ENCODE assay signal across 11 cellular contexts in the genomic region with DNA sequence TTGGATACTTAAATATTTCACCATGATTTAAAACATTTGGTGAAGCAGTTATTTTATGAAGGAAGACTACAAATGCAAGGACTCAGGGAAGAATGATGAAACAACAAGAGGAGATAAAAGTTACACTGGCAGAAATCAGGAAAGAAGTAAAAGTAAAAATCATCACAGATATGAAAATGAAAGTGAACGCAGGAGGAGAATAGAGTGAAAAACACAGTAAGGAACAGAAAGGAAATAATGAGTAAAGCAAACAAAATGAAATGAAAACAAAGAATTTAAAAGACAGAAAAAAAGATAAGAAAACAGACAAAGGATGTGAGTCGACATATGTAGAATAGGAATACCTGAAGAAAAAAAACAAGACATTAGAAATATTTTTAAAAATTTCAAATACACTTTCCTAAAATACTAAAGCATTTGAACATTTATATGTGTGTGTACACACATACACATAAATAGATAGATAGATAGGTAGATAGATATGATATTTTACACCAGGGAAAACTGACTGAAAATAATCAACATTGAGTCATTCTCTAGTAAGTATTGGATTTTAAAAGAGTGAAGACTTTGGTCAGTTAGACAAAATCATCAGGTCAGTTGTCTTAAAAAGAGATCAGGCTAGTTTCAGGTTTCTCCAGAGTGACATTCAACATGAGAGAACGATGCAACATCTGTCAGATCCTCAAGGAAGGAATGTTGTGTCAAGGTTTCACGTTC. TPM values are rescaled to one million over a fixed set of nuclear protein-coding genes. Genes with fewer than 3 reads are reported as not detected.
DNase-seq lines count a peak whose midpoint lies in the region; ATAC-seq and TF ChIP-seq lines count a peak whose summit lies in the region.
"Had no signal": no experiment of that assay in that cellular context is flagged by ENCODE, and none has a peak within 500 bp of the region (broad histone marks: within the 10 kb centered on the region; RNA-seq: fewer than 3 reads in every experiment).

No MANE protein-coding gene starts in this region.

- TF ChIP-seq CTCF in RWPE1 (conservative IDR thresholded peaks at IDR 0.05; ENCODE audit: low read depth), result no peak
- TF ChIP-seq CTCF in transverse colon (IDR thresholded peaks at IDR 0.05), result no peak

- no peak overlapping the region for H2BK15ac ChIP-seq in neuronal stem cell (ENCODE audit: low read length)

- H3K4me1 ChIP-seq in neuronal stem cell (ENCODE audit: control insufficient read depth in 2 of 2, insufficient read depth in 1 of 2, low read depth in 1 of 2, low read length in 2 of 2) (no peaks in the 10 kb centered on the region), transverse colon (peaks cover 0 to 5% (median 0%) of the 10 kb centered on the region in 4 donors)
- H3K4me1 ChIP-seq: SJCRH30 had no signal

- H3K36me3 Mint-ChIP-seq in activated CD8-positive, alpha-beta memory T cell treated with anti-CD3 and anti-CD28 coated beads, Interleukin-2, amount 10 ng/mL, durations not matched to agents 7 days and 5 days, result peaks cover 15% of the 10 kb centered on the region
- peaks cover 12% of the 10 kb centered on the region for H3K36me3 Mint-ChIP-seq in activated CD8-positive, alpha-beta T cell treated with anti-CD3 and anti-CD28 coated beads, Interleukin-2, amount 10 ng/mL, durations not matched to agents 7 days and 5 days (ENCODE audit: low read depth)

- H2BK5ac ChIP-seq in neuronal stem cell (ENCODE audit: low read length), result no peak overlapping the region

- H3K36me3 ChIP-seq in neuronal stem cell (replicated peaks in 1 of 2; ENCODE audit: control insufficient read depth in 2 of 2, insufficient read depth in 2 of 2, low read length in 2 of 2), result no peaks in the 10 kb centered on the region
- H3K36me3 ChIP-seq in transverse colon, result no peaks in the 10 kb centered on the region
- H3K36me3 ChIP-seq: SJCRH30 had no signal

- CTCF ChIA-PET in activated CD8-positive, alpha-beta memory T cell treated with anti-CD3 and anti-CD28 coated beads, Interleukin-2, amount 10 ng/mL, durations not matched to agents 7 days and 5 days (lab: Charles Lee), result no interaction called here
- CTCF ChIA-PET in activated CD8-positive, alpha-beta T cell treated with anti-CD3 and anti-CD28 coated beads, Interleukin-2, amount 10 ng/mL, durations not matched to agents 7 days and 5 days (lab: Charles Lee), result no interaction called here
- CTCF ChIA-PET in RWPE1 (lab: Yijun Ruan, JAX), result no interaction called here

- H3K4ac ChIP-seq in neuronal stem cell (ENCODE audit: low read length), result no peak overlapping the region

- no peak overlapping the region for H3K14ac ChIP-seq in neuronal stem cell (ENCODE audit: low read length)

- peak overlapping the region; percentile 44 for H3K4me3 Mint-ChIP-seq in activated CD8-positive, alpha-beta memory T cell treated with anti-CD3 and anti-CD28 coated beads, Interleukin-2, amount 10 ng/mL, durations not matched to agents 7 days and 5 days
- H3K4me3 Mint-ChIP-seq in activated CD8-positive, alpha-beta T cell treated with anti-CD3 and anti-CD28 coated beads, Interleukin-2, amount 10 ng/mL, durations not matched to agents 7 days and 5 days, result peak overlapping the region; percentile 56

- no peak overlapping the region for H2AK5ac ChIP-seq in neuronal stem cell (ENCODE audit: low read depth, low read length)

- DNase-seq in activated CD8-positive, alpha-beta memory T cell treated with anti-CD3 and anti-CD28 coated beads, Interleukin-2, amount 10 ng/mL, durations not matched to agents 7 days and 5 days, result no peak
- DNase-seq in activated CD8-positive, alpha-beta memory T cell treated with anti-CD3 and anti-CD28 coated beads for 24 hours, result no peak
- no peak for DNase-seq in activated CD8-positive, alpha-beta T cell treated with anti-CD3 and anti-CD28 coated beads, Interleukin-2, amount 10 ng/mL, durations not matched to agents 7 days and 5 days
- DNase-seq in neuronal stem cell (ENCODE audit: low spot score) (no peak), RWPE1 (ENCODE audit: low spot score) (no peak), transverse colon (no peak)
- DNase-seq: activated CD8-positive, alpha-beta memory T cell treated with anti-CD3 and anti-CD28 coated beads, Interleukin-2, amount 50 U/mL, for 48 hours; NCI-H1930; SJCRH30 had no signal

- no peaks in the 10 kb centered on the region for H3K79me1 ChIP-seq in neuronal stem cell (ENCODE audit: low read depth, low read length)

- no peak overlapping the region for H4K91ac ChIP-seq in neuronal stem cell (ENCODE audit: low read depth, low read length, poor library complexity)

- peaks cover 31% of the 10 kb centered on the region for H3K4me1 Mint-ChIP-seq in activated CD8-positive, alpha-beta memory T cell treated with anti-CD3 and anti-CD28 coated beads, Interleukin-2, amount 10 ng/mL, durations not matched to agents 7 days and 5 days
- peaks cover 35% of the 10 kb centered on the region for H3K4me1 Mint-ChIP-seq in activated CD8-positive, alpha-beta T cell treated with anti-CD3 and anti-CD28 coated beads, Interleukin-2, amount 10 ng/mL, durations not matched to agents 7 days and 5 days (ENCODE audit: low read depth)

- H3K27me3 ChIP-seq in neuronal stem cell (ENCODE audit: control insufficient read depth in 3 of 3, insufficient read depth in 3 of 3, low read depth in 1 of 3, low read length in 3 of 3) (no peaks in the 10 kb centered on the region), transverse colon (no peaks in the 10 kb centered on the region)
- H3K27me3 ChIP-seq: SJCRH30 had no signal

- POLR2A ChIA-PET in activated CD8-positive, alpha-beta T cell treated with anti-CD3 and anti-CD28 coated beads, Interleukin-2, amount 10 ng/mL, durations not matched to agents 7 days and 5 days (lab: Charles Lee), result no interaction called here
- POLR2A ChIA-PET in RWPE1 (lab: Yijun Ruan, JAX; ENCODE audit: low non-redundant PET), result no interaction called here

- H3K18ac ChIP-seq in neuronal stem cell (ENCODE audit: low read length), result no peak overlapping the region

- TF ChIP-seq POLR2A in transverse colon (IDR thresholded peaks at IDR 0.05), result no peak

- H3K4me3 ChIP-seq in neuronal stem cell (ENCODE audit: low read length in 2 of 2) (no peak overlapping the region), transverse colon (no peak overlapping the region)
- H3K4me3 ChIP-seq: SJCRH30 had no signal

- ATAC-seq in activated CD8-positive, alpha-beta memory T cell treated with anti-CD3 and anti-CD28 coated beads, Interleukin-2, amount 10 ng/mL, durations not matched to agents 7 days and 5 days, result peak; percentile 76
- ATAC-seq in HG02610 (IDR thresholded peaks at IDR 0.05; ENCODE audit: unreplicated experiment) (peak; percentile 57), GM21529 (IDR thresholded peaks at IDR 0.05; ENCODE audit: unreplicated experiment) (no peak)
- peak; percentile 64 for ATAC-seq in activated CD8-positive, alpha-beta T cell treated with anti-CD3 and anti-CD28 coated beads, Interleukin-2, amount 10 ng/mL, durations not matched to agents 7 days and 5 days

- H3K27me3 Mint-ChIP-seq in activated CD8-positive, alpha-beta memory T cell treated with anti-CD3 and anti-CD28 coated beads, Interleukin-2, amount 10 ng/mL, durations not matched to agents 7 days and 5 days, result no peaks in the 10 kb centered on the region
- no peaks in the 10 kb centered on the region for H3K27me3 Mint-ChIP-seq in activated CD8-positive, alpha-beta T cell treated with anti-CD3 and anti-CD28 coated beads, Interleukin-2, amount 10 ng/mL, durations not matched to agents 7 days and 5 days (ENCODE audit: low read depth)

- H3K27ac ChIP-seq in neuronal stem cell (replicated peaks; ENCODE audit: low read length), result no peak overlapping the region
- no peak overlapping the region for H3K27ac ChIP-seq in RWPE1
- H3K27ac ChIP-seq in transverse colon, result no peak overlapping the region
- H3K27ac ChIP-seq: SJCRH30 had no signal

- no peak overlapping the region for H3K23ac ChIP-seq in neuronal stem cell (ENCODE audit: low read depth, low read length, poor library complexity)

- no peak for TF ChIP-seq EP300 in transverse colon (IDR thresholded peaks at IDR 0.05; ENCODE audit: low read depth)

- no peak overlapping the region for H3K4me2 ChIP-seq in neuronal stem cell (ENCODE audit: insufficient read depth, low read length, poor library complexity, severe bottlenecking)

- H3K9me3 ChIP-seq in neuronal stem cell (replicated peaks in 1 of 2; ENCODE audit: control insufficient read depth in 2 of 2, insufficient read depth in 1 of 2, low read depth in 1 of 2, low read length in 2 of 2), result peaks cover 0 to 2% of the 10 kb centered on the region in 2 donors
- H3K9me3 ChIP-seq in transverse colon, result no peaks in the 10 kb centered on the region
- H3K9me3 ChIP-seq: SJCRH30 had no signal

- no peak overlapping the region for H2BK12ac ChIP-seq in neuronal stem cell (ENCODE audit: low read length)

- H3K9ac ChIP-seq in neuronal stem cell (ENCODE audit: low read depth, low read length, poor library complexity), result no peak overlapping the region

- H3K9me3 Mint-ChIP-seq in activated CD8-positive, alpha-beta memory T cell treated with anti-CD3 and anti-CD28 coated beads, Interleukin-2, amount 10 ng/mL, durations not matched to agents 7 days and 5 days (ENCODE audit: low read depth), result no peaks in the 10 kb centered on the region
- H3K9me3 Mint-ChIP-seq in activated CD8-positive, alpha-beta T cell treated with anti-CD3 and anti-CD28 coated beads, Interleukin-2, amount 10 ng/mL, durations not matched to agents 7 days and 5 days (ENCODE audit: insufficient read depth), result peaks cover 13% of the 10 kb centered on the region

- no peak overlapping the region for H2BK120ac ChIP-seq in neuronal stem cell (ENCODE audit: low read depth, low read length)

- in situ Hi-C loops in transverse colon (cut with MboI; ENCODE audit: low pct_ligation_motif_present in 1 of 4, low pct_unique_long_range_greater_than_20kb in 1 of 4, low sequenced_read_pairs in 3 of 4), result no loop called here

- intact Hi-C loops in transverse colon (cut with DNase I; ENCODE audit: low total_unique reads), result no loop called here

- no CpG with 5 or more reads among the region's 4 CpGs for WGBS in neuronal stem cell (ENCODE audit: extremely low coverage in 2 of 2, insufficient read length in 2 of 2, insufficient replicate concordance in 1 of 2), 2 donors
- 50 to 63% methylated on average over 4 of the region's 4 CpGs for WGBS in transverse colon (ENCODE audit: low coverage in 1 of 2), 2 donors

- H3K27ac Mint-ChIP-seq in activated CD8-positive, alpha-beta memory T cell treated with anti-CD3 and anti-CD28 coated beads, Interleukin-2, amount 10 ng/mL, durations not matched to agents 7 days and 5 days, result peak overlapping the region; percentile 55
- peak overlapping the region; percentile 83 for H3K27ac Mint-ChIP-seq in activated CD8-positive, alpha-beta T cell treated with anti-CD3 and anti-CD28 coated beads, Interleukin-2, amount 10 ng/mL, durations not matched to agents 7 days and 5 days

- no peak overlapping the region for H4K8ac ChIP-seq in neuronal stem cell (ENCODE audit: low read depth, low read length)

- H2AFZ ChIP-seq in neuronal stem cell (ENCODE audit: low read length), result peak overlapping the region; percentile 1

RNA-seq across cellular contexts. Expression of a gene that starts 12.1 kb away (rescaled TPM):
- total RNA-seq in activated CD8-positive, alpha-beta memory T cell treated with anti-CD3 and anti-CD28 coated beads, Interleukin-2, amount 10 ng/mL, durations not matched to agents 7 days and 5 days, result 10 to 100 TPM; 34.6 to 48.4 TPM
- total RNA-seq in activated CD8-positive, alpha-beta T cell treated with anti-CD3 and anti-CD28 coated beads, Interleukin-2, amount 10 ng/mL, durations not matched to agents 7 days and 5 days, result 10 to 100 TPM; 38.2 to 38.4 TPM
- polyA plus RNA-seq in neuronal stem cell (2013, experiment 1 of 2), result 14.8 TPM
- 15.2 TPM for polyA plus RNA-seq in neuronal stem cell (2013, experiment 2 of 2)
- 10 to 100 TPM; 13.1 to 37.2 (median 28.3) TPM for total RNA-seq in transverse colon

RNA-seq across cellular contexts. Expression of a gene that starts 43.2 kb away (rescaled TPM):
- 10 to 100 TPM; 63.3 to 64.8 TPM for total RNA-seq in activated CD8-positive, alpha-beta memory T cell treated with anti-CD3 and anti-CD28 coated beads, Interleukin-2, amount 10 ng/mL, durations not matched to agents 7 days and 5 days
- 10 to 100 TPM; 62.8 to 67.2 TPM for total RNA-seq in activated CD8-positive, alpha-beta T cell treated with anti-CD3 and anti-CD28 coated beads, Interleukin-2, amount 10 ng/mL, durations not matched to agents 7 days and 5 days
- polyA plus RNA-seq in neuronal stem cell (2013, experiment 1 of 2), result 32.7 TPM
- 33.3 TPM for polyA plus RNA-seq in neuronal stem cell (2013, experiment 2 of 2)
- total RNA-seq in transverse colon, result 100 to 1,000 TPM in 1 of 4 donors, 10 to 100 TPM in 3; 40.4 to 122 (median 63.3) TPM

RNA-seq across cellular contexts. Expression of a gene that starts 59.5 kb away (rescaled TPM):
- 100 to 1,000 TPM; 118 to 143 TPM for total RNA-seq in activated CD8-positive, alpha-beta memory T cell treated with anti-CD3 and anti-CD28 coated beads, Interleukin-2, amount 10 ng/mL, durations not matched to agents 7 days and 5 days
- 100 to 1,000 TPM; 140 TPM for total RNA-seq in activated CD8-positive, alpha-beta T cell treated with anti-CD3 and anti-CD28 coated beads, Interleukin-2, amount 10 ng/mL, durations not matched to agents 7 days and 5 days
- 10.8 TPM for polyA plus RNA-seq in neuronal stem cell (2013, experiment 1 of 2)
- 10.2 TPM for polyA plus RNA-seq in neuronal stem cell (2013, experiment 2 of 2)
- 10 to 100 TPM; 14.3 to 34.8 (median 23.5) TPM for total RNA-seq in transverse colon
